In genomic region chr3:7745711-7746110, GRCh38 we compare ENCODE assay signal across 31 cellular contexts.
"Had no signal": no experiment of that assay in that cellular context is flagged by ENCODE, and none has a peak within 500 bp of the region (broad histone marks: within the 10 kb centered on the region; RNA-seq: fewer than 3 reads in every experiment).

No MANE protein-coding gene starts in this region.

- H3K4me1 ChIP-seq: colonic mucosa, foreskin keratinocyte, gastrocnemius medialis, heart left ventricle had no signal

- DNase-seq: activated B cell treated with CpG ODN at 0.5 μM for 24 hours; activated CD4-positive, alpha-beta memory T cell treated with anti-CD3 and anti-CD28 coated beads for 36 hours; activated CD4-positive, alpha-beta T cell treated with anti-CD3 and anti-CD28 coated beads for 48 hours; activated CD8-positive, alpha-beta memory T cell treated with anti-CD3 and anti-CD28 coated beads, Interleukin-2, amount 50 U/mL, for 48 hours; activated gamma-delta T cell; activated naive CD4-positive, alpha-beta T cell; activated naive CD4-positive, alpha-beta T cell treated with anti-CD3 and anti-CD28 coated beads, Interleukin-2, amount 10 ng/mL, durations not matched to agents 7 days and 5 days; activated naive CD8-positive, alpha-beta T cell treated with anti-CD3 and anti-CD28 coated beads, Interleukin-2, amount 10 ng/mL, durations not matched to agents 7 days and 5 days; activated T-cell treated with anti-CD3 and anti-CD28 coated beads for 4 hours; activated T-cell treated with anti-CD3 and anti-CD28 coated beads, Interleukin-2, amount 50 U/mL, for 24 hours; activated T-cell treated with anti-CD3 and anti-CD28 coated beads, Interleukin-2, amount 50 U/mL, for 72 hours; anterior cingulate cortex; brain microvascular endothelial cell; central memory CD4-positive, alpha-beta T cell; cerebellar nuclear complex; colonic mucosa; dorsolateral prefrontal cortex; effector memory CD4-positive, alpha-beta T cell; endodermal cell; gastrocnemius medialis; glutamatergic neuron; heart left ventricle; T-helper 1 cell; T-helper 17 cell; T1000; WERI-Rb-1 had no signal

- H3K36me3 Mint-ChIP-seq: activated CD4-positive, alpha-beta memory T cell treated with anti-CD3 and anti-CD28 coated beads for 36 hours; activated naive CD4-positive, alpha-beta T cell treated with anti-CD3 and anti-CD28 coated beads, Interleukin-2, amount 10 ng/mL, durations not matched to agents 7 days and 5 days; activated naive CD4-positive, alpha-beta T cell treated with anti-CD3 and anti-CD28 coated beads, Interleukin-2, amount 50 U/mL, for 72 hours; activated naive CD8-positive, alpha-beta T cell treated with anti-CD3 and anti-CD28 coated beads, Interleukin-2, amount 10 ng/mL, durations not matched to agents 7 days and 5 days had no signal

- H3K4me3 ChIP-seq: cardiac muscle cell, colonic mucosa, dorsolateral prefrontal cortex, gastrocnemius medialis, heart left ventricle had no signal

- H3K9me3 ChIP-seq: colonic mucosa, gastrocnemius medialis, heart left ventricle had no signal

- H3K27me3 Mint-ChIP-seq: activated B cell treated with CpG ODN at 0.5 μM for 24 hours; activated CD4-positive, alpha-beta memory T cell treated with anti-CD3 and anti-CD28 coated beads for 36 hours; activated naive CD4-positive, alpha-beta T cell treated with anti-CD3 and anti-CD28 coated beads, Interleukin-2, amount 10 ng/mL, durations not matched to agents 7 days and 5 days; activated naive CD8-positive, alpha-beta T cell treated with anti-CD3 and anti-CD28 coated beads, Interleukin-2, amount 10 ng/mL, durations not matched to agents 7 days and 5 days; activated T-cell treated with anti-CD3 and anti-CD28 coated beads, Interleukin-2, amount 50 U/mL, for 24 hours; T-helper 17 cell had no signal

- H3K27ac ChIP-seq: brain microvascular endothelial cell, cardiac muscle cell, colonic mucosa, dorsolateral prefrontal cortex, foreskin keratinocyte, gastrocnemius medialis, heart left ventricle, WERI-Rb-1 had no signal

- H3K9me3 Mint-ChIP-seq: activated B cell treated with CpG ODN at 0.5 μM for 24 hours; activated CD4-positive, alpha-beta memory T cell treated with anti-CD3 and anti-CD28 coated beads for 36 hours; activated naive CD4-positive, alpha-beta T cell treated with anti-CD3 and anti-CD28 coated beads, Interleukin-2, amount 10 ng/mL, durations not matched to agents 7 days and 5 days; activated naive CD8-positive, alpha-beta T cell treated with anti-CD3 and anti-CD28 coated beads, Interleukin-2, amount 10 ng/mL, durations not matched to agents 7 days and 5 days; activated T-cell treated with anti-CD3 and anti-CD28 coated beads, Interleukin-2, amount 50 U/mL, for 24 hours; activated T-cell treated with anti-CD3 and anti-CD28 coated beads, Interleukin-2, amount 50 U/mL, for 72 hours; endodermal cell; T-helper 2 cell treated with Interferon-gamma antibody and Interleukin-4, amounts not matched to agents 5 μg/mL and 100 μg/mL, for 36 hours had no signal

- ATAC-seq: activated CD4-positive, CD25-positive, alpha-beta regulatory T cell treated with anti-CD3 and anti-CD28 coated beads, Interleukin-2, amount 50 U/mL, for 24 hours; activated naive CD4-positive, alpha-beta T cell treated with anti-CD3 and anti-CD28 coated beads, Interleukin-2, amount 50 U/mL, for 72 hours; activated T-cell treated with anti-CD3 and anti-CD28 coated beads, Interleukin-2, amount 50 U/mL, for 72 hours; foreskin keratinocyte; gastrocnemius medialis; heart left ventricle; T-helper 17 cell had no signal

- H3K27ac Mint-ChIP-seq: activated B cell treated with CpG ODN at 0.5 μM for 24 hours; activated CD4-positive, alpha-beta memory T cell treated with anti-CD3 and anti-CD28 coated beads for 36 hours; activated naive CD4-positive, alpha-beta T cell treated with anti-CD3 and anti-CD28 coated beads, Interleukin-2, amount 10 ng/mL, durations not matched to agents 7 days and 5 days; activated naive CD4-positive, alpha-beta T cell treated with anti-CD3 and anti-CD28 coated beads, Interleukin-2, amount 50 U/mL, for 72 hours; activated naive CD8-positive, alpha-beta T cell treated with anti-CD3 and anti-CD28 coated beads, Interleukin-2, amount 10 ng/mL, durations not matched to agents 7 days and 5 days; activated T-cell treated with anti-CD3 and anti-CD28 coated beads, Interleukin-2, amount 50 U/mL, for 24 hours; activated T-cell treated with anti-CD3 and anti-CD28 coated beads, Interleukin-2, amount 50 U/mL, for 72 hours; endodermal cell; T-helper 17 cell; T-helper 2 cell treated with Interferon-gamma antibody and Interleukin-4, amounts not matched to agents 5 μg/mL and 100 μg/mL, for 36 hours had no signal

- H3K36me3 ChIP-seq: brain microvascular endothelial cell, cardiac muscle cell, colonic mucosa, gastrocnemius medialis, heart left ventricle, WERI-Rb-1 had no signal

- H3K4me3 Mint-ChIP-seq: activated B cell treated with CpG ODN at 0.5 μM for 24 hours; activated CD4-positive, alpha-beta memory T cell treated with anti-CD3 and anti-CD28 coated beads for 36 hours; activated naive CD4-positive, alpha-beta T cell treated with anti-CD3 and anti-CD28 coated beads, Interleukin-2, amount 10 ng/mL, durations not matched to agents 7 days and 5 days; activated naive CD8-positive, alpha-beta T cell treated with anti-CD3 and anti-CD28 coated beads, Interleukin-2, amount 10 ng/mL, durations not matched to agents 7 days and 5 days; activated T-cell treated with anti-CD3 and anti-CD28 coated beads, Interleukin-2, amount 50 U/mL, for 24 hours; activated T-cell treated with anti-CD3 and anti-CD28 coated beads, Interleukin-2, amount 50 U/mL, for 72 hours; endodermal cell; T-helper 17 cell; T-helper 2 cell treated with Interferon-gamma antibody and Interleukin-4, amounts not matched to agents 5 μg/mL and 100 μg/mL, for 36 hours had no signal

- H3K27me3 ChIP-seq: brain microvascular endothelial cell, cardiac muscle cell, colonic mucosa, dorsolateral prefrontal cortex, foreskin keratinocyte, gastrocnemius medialis, heart left ventricle had no signal

- H3K4me1 Mint-ChIP-seq: activated B cell treated with CpG ODN at 0.5 μM for 24 hours; activated naive CD4-positive, alpha-beta T cell treated with anti-CD3 and anti-CD28 coated beads, Interleukin-2, amount 10 ng/mL, durations not matched to agents 7 days and 5 days; activated naive CD8-positive, alpha-beta T cell treated with anti-CD3 and anti-CD28 coated beads, Interleukin-2, amount 10 ng/mL, durations not matched to agents 7 days and 5 days; T-helper 17 cell had no signal
